ENCODE assay signal across 23 cellular contexts in genomic region chr4:133513891-133514290, GRCh38.
DNase-seq lines count a peak whose midpoint lies in the region; ATAC-seq and TF ChIP-seq lines count a peak whose summit lies in the region.
"Had no signal": no experiment of that assay in that cellular context is flagged by ENCODE, and none has a peak within 500 bp of the region (broad histone marks: within the 10 kb centered on the region; RNA-seq: fewer than 3 reads in every experiment).

No MANE protein-coding gene starts in this region.

- no peak for TF ChIP-seq EP300 in tibial nerve (IDR thresholded peaks at IDR 0.05)

- H3K4me2 ChIP-seq in OCI-LY1 (ENCODE audit: low read length): no peak overlapping the region
- H3K4me2 ChIP-seq: GM23338 had no signal

- TF ChIP-seq POLR2A in tibial nerve (IDR thresholded peaks at IDR 0.05): no peak

- no peak for ATAC-seq in GM21737 (IDR thresholded peaks at IDR 0.05; ENCODE audit: unreplicated experiment)
- ATAC-seq: GM23338, HepG2 had no signal

- H3K4me3 ChIP-seq in OCI-LY1 (ENCODE audit: low read depth, low read length, poor library complexity, severe bottlenecking): no peak overlapping the region
- no peak overlapping the region for H3K4me3 ChIP-seq in brain microvascular endothelial cell (ENCODE audit: low read depth, low read length)
- H3K4me3 ChIP-seq in fibroblast of pulmonary artery (replicated peaks; ENCODE audit: low read depth, low read length): no peak overlapping the region
- no peak overlapping the region for H3K4me3 ChIP-seq in tibial nerve
- H3K4me3 ChIP-seq: GM23338, HAP-1 had no signal

- H3K4me1 ChIP-seq in OCI-LY1 (ENCODE audit: insufficient read depth, low read length, severe bottlenecking) (peaks cover 14% of the 10 kb centered on the region), tibial nerve (no peaks in the 10 kb centered on the region)
- H3K4me1 ChIP-seq: HAP-1 had no signal

- H3K9ac ChIP-seq in OCI-LY1 (ENCODE audit: low read length): no peak overlapping the region
- H3K9ac ChIP-seq: SK-N-SH had no signal

- H3K27me3 ChIP-seq in OCI-LY1 (ENCODE audit: insufficient read depth, low read length) (no peaks in the 10 kb centered on the region), brain microvascular endothelial cell (replicated peaks) (no peaks in the 10 kb centered on the region), tibial nerve (no peaks in the 10 kb centered on the region)

- H3F3A ChIP-seq in OCI-LY1 (ENCODE audit: insufficient read depth, low read length): no peaks in the 10 kb centered on the region

- no peaks in the 10 kb centered on the region for H3K9me2 ChIP-seq in OCI-LY1 (ENCODE audit: low read depth, low read length)
- H3K9me2 ChIP-seq: SK-N-SH had no signal

- no peak overlapping the region for H3K27ac ChIP-seq in OCI-LY1 (ENCODE audit: low read depth, low read length, poor library complexity, severe bottlenecking)
- no peak overlapping the region for H3K27ac ChIP-seq in brain microvascular endothelial cell
- no peak overlapping the region for H3K27ac ChIP-seq in tibial nerve

- H2AFZ ChIP-seq in OCI-LY1 (ENCODE audit: low read length): peak overlapping the region; percentile 89
- H2AFZ ChIP-seq: GM23338 had no signal

- no peaks in the 10 kb centered on the region for H3K79me2 ChIP-seq in OCI-LY1 (ENCODE audit: insufficient read depth, low read length)

- in situ Hi-C loops in brain microvascular endothelial cell (cut with HindIII; ENCODE audit: low pct_ligation_motif_present, low sequenced_read_pairs): no loop called here

- H3K9me3 ChIP-seq in OCI-LY1 (ENCODE audit: low read length): peaks cover 4% of the 10 kb centered on the region
- H3K9me3 ChIP-seq in tibial nerve: peaks cover 0 to 13% (median 2%) of the 10 kb centered on the region in 4 donors
- H3K9me3 ChIP-seq: HAP-1, SK-N-SH had no signal

- H4K20me1 ChIP-seq in OCI-LY1 (ENCODE audit: insufficient read depth, low read length): no peaks in the 10 kb centered on the region

- H3K36me3 ChIP-seq in OCI-LY1 (ENCODE audit: insufficient read depth, low read length) (no peaks in the 10 kb centered on the region), brain microvascular endothelial cell (replicated peaks) (no peaks in the 10 kb centered on the region), tibial nerve (no peaks in the 10 kb centered on the region)
- H3K36me3 ChIP-seq: HAP-1 had no signal

- TF ChIP-seq CTCF in OCI-LY1 (IDR thresholded peaks at IDR 0.05; ENCODE audit: low read length) (no peak), brain microvascular endothelial cell (IDR thresholded peaks at IDR 0.05; ENCODE audit: low read depth, low read length, missing control alignments) (no peak), fibroblast of pulmonary artery (IDR thresholded peaks at IDR 0.05; ENCODE audit: low read length, missing control alignments) (no peak), tibial nerve (IDR thresholded peaks at IDR 0.05) (no peak)

- DNase-seq in brain microvascular endothelial cell (peak; percentile 4), fibroblast of pulmonary artery (ENCODE audit: low read depth) (peak; percentile 26), epidermal melanocyte (ENCODE audit: insufficient read length, low spot score) (no peak), tibial nerve (ENCODE audit: low spot score in 2 of 2) (no peak), SIG-M5 (lab: John Stamatoyannopoulos, UW) (no peak)
- DNase-seq: C1 segment of cervical spinal cord; CD4-positive, alpha-beta memory T cell; COR-L47; GF-D8; Karpas-422; NCI-H1092; NCI-H1417 treated with DMSO at 0.1 percent for 48 hours; NCI-H1694 treated with DMSO at 0.1 percent for 48 hours; NCI-H2081; NCI-H2227 treated with DMSO at 0.1 percent for 48 hours; NCI-H526 treated with DMSO at 0.1 percent for 48 hours; SK-N-SH; SW 1271 had no signal

Comparison
In these comparisons a context has a peak if more than half of its experiments do, and no peak if none do; other contexts are left out.
1. DNase-seq: peak in brain microvascular endothelial cell (single experiment) and fibroblast of pulmonary artery (single experiment); none in epidermal melanocyte (single experiment), tibial nerve (0 of 2) and SIG-M5 (single experiment).